ENCODE assay signal across 1 cellular context in the genomic region with DNA sequence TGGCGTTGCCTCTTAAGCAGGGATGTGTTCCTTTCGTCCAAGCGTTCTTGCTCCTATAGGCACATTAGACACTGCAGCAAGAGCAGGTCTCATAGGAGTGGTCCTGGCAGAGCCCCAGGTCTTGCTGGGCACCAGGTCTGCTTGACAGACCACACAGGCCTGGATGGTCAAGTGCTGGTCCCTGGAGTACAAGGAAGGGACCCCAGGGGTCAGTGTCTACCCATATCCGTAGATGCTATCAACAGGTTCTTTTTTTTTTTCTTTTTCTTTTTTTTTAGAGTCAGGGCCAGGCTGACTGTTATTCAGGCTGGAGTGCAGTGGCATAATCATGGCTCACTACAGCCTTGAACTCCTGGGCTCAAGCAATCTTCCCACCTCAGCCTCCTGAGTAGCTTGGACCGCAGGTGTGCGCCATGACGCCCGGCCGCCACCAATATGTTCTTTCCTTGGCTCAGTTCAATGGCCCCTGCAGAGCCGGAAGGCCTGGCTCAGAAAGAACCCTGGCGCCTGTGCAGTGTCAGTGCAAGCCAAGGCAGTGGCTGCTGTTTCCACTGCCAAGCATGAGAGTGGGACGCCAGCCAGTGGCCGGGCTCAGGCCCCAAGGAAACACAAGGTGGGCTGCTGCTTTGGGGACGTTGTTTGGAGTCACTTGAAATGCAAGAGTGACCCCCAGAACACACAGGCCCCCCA.
TF ChIP-seq lines count a peak whose summit lies in the region.

No MANE protein-coding gene starts in this region.

TF ChIP-seq in HEK293, 187 proteins besides CTCF, POLR2A, EP300 and RAD21:
- peak; percentile 86; the same call in 1 of the 2 replicates for TF ChIP-seq SCRT1 (tag by site-specific recombination; IDR thresholded peaks at IDR 0.05; ENCODE audit: borderline replicate concordance)
- peak; percentile 88 for TF ChIP-seq SCRT2 (tag by site-specific recombination; IDR thresholded peaks at IDR 0.05)
- no peak for TF ChIP-seq ZFHX2 (tag by site-specific recombination; conservative IDR thresholded peaks at IDR 0.05)
